ENCODE assay signal across 19 cellular contexts in the genomic region with DNA sequence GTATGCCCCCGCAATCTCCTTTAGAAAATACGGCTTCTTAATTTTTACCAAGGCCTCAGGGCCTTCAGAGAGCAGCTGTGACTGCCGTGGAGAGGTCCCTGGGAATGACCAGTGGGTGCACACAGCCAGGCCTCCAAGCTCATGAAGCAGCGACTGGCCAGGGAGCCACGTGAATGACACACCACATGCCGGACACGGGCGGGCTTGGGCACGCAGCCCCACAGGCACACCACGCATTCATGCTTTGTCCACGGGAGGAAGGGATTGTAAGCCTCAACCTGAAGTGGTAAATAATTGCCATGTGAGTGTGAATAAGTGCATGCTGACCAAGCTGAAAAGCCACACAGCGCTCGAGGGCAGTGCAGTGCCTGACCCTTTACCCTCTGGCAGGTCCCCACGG.
DNase-seq lines count a peak whose midpoint lies in the region; ATAC-seq and TF ChIP-seq lines count a peak whose summit lies in the region.
"Had no signal": no experiment of that assay in that cellular context is flagged by ENCODE, and none has a peak within 500 bp of the region (broad histone marks: within the 10 kb centered on the region; RNA-seq: fewer than 3 reads in every experiment).

No MANE protein-coding gene starts in this region.

- H3K4me2 ChIP-seq in neural progenitor cell (no peak overlapping the region), mammary epithelial cell (ENCODE audit: insufficient read depth, low read depth, low read length) (no peak overlapping the region), hepatocyte (no peak overlapping the region)

- peak; percentile 12 for DNase-seq in activated CD8-positive, alpha-beta memory T cell treated with anti-CD3 and anti-CD28 coated beads, Interleukin-2, amount 10 ng/mL, durations not matched to agents 7 days and 5 days
- DNase-seq in activated CD8-positive, alpha-beta memory T cell treated with anti-CD3 and anti-CD28 coated beads, Interleukin-2, amount 50 U/mL, for 4 hours: no peak
- no peak for DNase-seq in glutamatergic neuron
- no peak for DNase-seq in neural progenitor cell (ENCODE audit: low spot score)
- DNase-seq in mammary epithelial cell: no peak
- no peak for DNase-seq in hepatocyte (ENCODE audit: low spot score)
- DNase-seq: 8988T; Calu3; NCI-H1105; NCI-H2081 treated with DMSO at 0.1 percent for 48 hours; NCI-H510A; NCI-H748 treated with DMSO at 0.1 percent for 48 hours; NK-92 treated with Interleukin-12 subunit alpha and Interleukin-12 subunit beta, amount 100 ng/mL, for 24 hours had no signal

- no peaks in the 10 kb centered on the region for H3K4me1 ChIP-seq in neural progenitor cell
- H3K4me1 ChIP-seq in mammary epithelial cell (ENCODE audit: insufficient read depth, low read length): no peaks in the 10 kb centered on the region
- no peaks in the 10 kb centered on the region for H3K4me1 ChIP-seq in hepatocyte (ENCODE audit: insufficient read depth)

- no peak overlapping the region for H3K4me3 Mint-ChIP-seq in activated CD8-positive, alpha-beta memory T cell treated with anti-CD3 and anti-CD28 coated beads, Interleukin-2, amount 10 ng/mL, durations not matched to agents 7 days and 5 days
- H3K4me3 Mint-ChIP-seq in glutamatergic neuron (ENCODE audit: unreplicated experiment) (peak overlapping the region; percentile 72), neural progenitor cell (peak overlapping the region; percentile 2)
- H3K4me3 Mint-ChIP-seq: CD8-positive, alpha-beta T cell had no signal

- H3K27ac Mint-ChIP-seq in activated CD8-positive, alpha-beta memory T cell treated with anti-CD3 and anti-CD28 coated beads, Interleukin-2, amount 10 ng/mL, durations not matched to agents 7 days and 5 days: no peak overlapping the region
- H3K27ac Mint-ChIP-seq in glutamatergic neuron (ENCODE audit: unreplicated experiment) (peak overlapping the region; percentile 41), neural progenitor cell (peak overlapping the region; percentile 95)
- H3K27ac Mint-ChIP-seq: CD8-positive, alpha-beta T cell had no signal

- H3K27ac ChIP-seq in neural progenitor cell (no peak overlapping the region), temporal lobe (ENCODE audit: low read depth, low read length) (peak overlapping the region; percentile 41), mammary epithelial cell (ENCODE audit: insufficient read depth, low read depth, low read length) (no peak overlapping the region), hepatocyte (no peak overlapping the region)

- H3K9me3 ChIP-seq in neural progenitor cell (ENCODE audit: low read depth): no peaks in the 10 kb centered on the region
- no peaks in the 10 kb centered on the region for H3K9me3 ChIP-seq in mammary epithelial cell (replicated peaks; ENCODE audit: insufficient read depth, low read length)
- H3K9me3 ChIP-seq in hepatocyte (ENCODE audit: low read depth): no peaks in the 10 kb centered on the region
- H3K9me3 ChIP-seq: BE2C had no signal

- H3K36me3 Mint-ChIP-seq in activated CD8-positive, alpha-beta memory T cell treated with anti-CD3 and anti-CD28 coated beads, Interleukin-2, amount 10 ng/mL, durations not matched to agents 7 days and 5 days: peaks cover 26% of the 10 kb centered on the region
- no peaks in the 10 kb centered on the region for H3K36me3 Mint-ChIP-seq in glutamatergic neuron (ENCODE audit: unreplicated experiment)
- peaks cover 11% of the 10 kb centered on the region for H3K36me3 Mint-ChIP-seq in neural progenitor cell

- H4K20me1 ChIP-seq in neural progenitor cell (ENCODE audit: low read depth) (peaks cover 59% of the 10 kb centered on the region), mammary epithelial cell (ENCODE audit: insufficient read depth, low read length) (no peaks in the 10 kb centered on the region), hepatocyte (ENCODE audit: insufficient read depth, poor library complexity, severe bottlenecking) (no peaks in the 10 kb centered on the region)

- H3K4me3 ChIP-seq in neural progenitor cell (no peak overlapping the region), mammary epithelial cell (replicated peaks in 1 of 3; ENCODE audit: insufficient read depth in 1 of 3, low read depth in 2 of 3, low read length in 3 of 3) (no peak overlapping the region), hepatocyte (no peak overlapping the region)
- H3K4me3 ChIP-seq: K562 had no signal

- H2AFZ ChIP-seq in neural progenitor cell (replicated peaks) (no peak overlapping the region), mammary epithelial cell (ENCODE audit: low read depth, low read length) (no peak overlapping the region), hepatocyte (no peak overlapping the region)

- no peaks in the 10 kb centered on the region for H3K9me3 Mint-ChIP-seq in activated CD8-positive, alpha-beta memory T cell treated with anti-CD3 and anti-CD28 coated beads, Interleukin-2, amount 10 ng/mL, durations not matched to agents 7 days and 5 days (ENCODE audit: low read depth)
- H3K9me3 Mint-ChIP-seq in glutamatergic neuron (ENCODE audit: unreplicated experiment) (peaks cover 2% of the 10 kb centered on the region), neural progenitor cell (no peaks in the 10 kb centered on the region)
- H3K9me3 Mint-ChIP-seq: CD8-positive, alpha-beta T cell had no signal

- no peaks in the 10 kb centered on the region for H3F3A ChIP-seq in neural progenitor cell (ENCODE audit: low read depth)

- H3K9ac ChIP-seq in neural progenitor cell (no peak overlapping the region), mammary epithelial cell (ENCODE audit: insufficient read depth, low read length) (no peak overlapping the region)

- CTCF ChIA-PET in activated CD8-positive, alpha-beta memory T cell treated with anti-CD3 and anti-CD28 coated beads, Interleukin-2, amount 10 ng/mL, durations not matched to agents 7 days and 5 days (lab: Charles Lee): no interaction called here
- CTCF ChIA-PET in mammary epithelial cell (lab: Charles Lee; ENCODE audit: low non-redundant PET): no interaction called here

- BruUV-seq in mammary epithelial cell (replicated peaks; lab: Mats Ljungman, UMichigan): no TSS peak

- dilution Hi-C loops in mammary epithelial cell (cut with HindIII; ENCODE audit: low sequenced_read_pairs): no loop called here

- no peaks in the 10 kb centered on the region for H3K4me1 Mint-ChIP-seq in activated CD8-positive, alpha-beta memory T cell treated with anti-CD3 and anti-CD28 coated beads, Interleukin-2, amount 10 ng/mL, durations not matched to agents 7 days and 5 days
- H3K4me1 Mint-ChIP-seq in glutamatergic neuron (ENCODE audit: low read depth, unreplicated experiment) (peaks cover 24% of the 10 kb centered on the region), neural progenitor cell (peaks cover 36% of the 10 kb centered on the region)

- WGBS in mammary epithelial cell (ENCODE audit: low coverage, missing lambda C conversion rate): 76% methylated on average over 14 of the region's 14 CpGs
- whole genome bisulfite sequencing in hepatocyte (ENCODE audit: low lambda C conversion rate, missing lambda C conversion rate): 96% methylated on average over 13 of the region's 14 CpGs

- intact Hi-C loops in mammary epithelial cell (cut with micrococcal nuclease): no loop called here

- TF ChIP-seq CTCF in glutamatergic neuron (IDR thresholded peaks at IDR 0.05; ENCODE audit: partially characterized antibody, unreplicated experiment): no peak
- no peak for TF ChIP-seq CTCF in neural progenitor cell (IDR thresholded peaks at IDR 0.05)
- TF ChIP-seq CTCF in mammary epithelial cell (conservative IDR thresholded peaks at IDR 0.05 in 1 of 2, IDR thresholded peaks at IDR 0.05 in 1 of 2; ENCODE audit: extremely low read depth in 1 of 2, insufficient read depth in 1 of 2, low read depth in 1 of 2, low read length in 2 of 2): no peak
- no peak for TF ChIP-seq CTCF in hepatocyte (IDR thresholded peaks at IDR 0.05; ENCODE audit: poor library complexity)

- H3K79me2 ChIP-seq in neural progenitor cell (ENCODE audit: low read depth) (no peaks in the 10 kb centered on the region), mammary epithelial cell (ENCODE audit: insufficient read depth, low read length) (no peaks in the 10 kb centered on the region), hepatocyte (no peaks in the 10 kb centered on the region)

- H3K27me3 Mint-ChIP-seq in activated CD8-positive, alpha-beta memory T cell treated with anti-CD3 and anti-CD28 coated beads, Interleukin-2, amount 10 ng/mL, durations not matched to agents 7 days and 5 days: no peaks in the 10 kb centered on the region
- peaks cover 4% of the 10 kb centered on the region for H3K27me3 Mint-ChIP-seq in glutamatergic neuron (ENCODE audit: unreplicated experiment)
- peaks cover 8% of the 10 kb centered on the region for H3K27me3 Mint-ChIP-seq in neural progenitor cell (ENCODE audit: insufficient read depth, low read depth)

- H3K27me3 ChIP-seq in neural progenitor cell (peaks cover 37% of the 10 kb centered on the region), mammary epithelial cell (ENCODE audit: insufficient read depth, low read length) (no peaks in the 10 kb centered on the region), hepatocyte (no peaks in the 10 kb centered on the region)
- H3K27me3 ChIP-seq: BE2C had no signal

- no peaks in the 10 kb centered on the region for H3K36me3 ChIP-seq in neural progenitor cell
- no peaks in the 10 kb centered on the region for H3K36me3 ChIP-seq in mammary epithelial cell (ENCODE audit: insufficient read depth, low read length)
- H3K36me3 ChIP-seq in hepatocyte (replicated peaks; ENCODE audit: insufficient read depth, low read depth): no peaks in the 10 kb centered on the region
- H3K36me3 ChIP-seq: BE2C had no signal

- in situ Hi-C loops in mammary epithelial cell (cut with MboI; ENCODE audit: low sequenced_read_pairs in 2 of 2): no loop called here

- no peak for ATAC-seq in activated CD8-positive, alpha-beta memory T cell treated with anti-CD3 and anti-CD28 coated beads, Interleukin-2, amount 10 ng/mL, durations not matched to agents 7 days and 5 days
- no peak for ATAC-seq in HG03460 (IDR thresholded peaks at IDR 0.05; ENCODE audit: unreplicated experiment)
- ATAC-seq: CD8-positive, alpha-beta T cell; K562; Right ventricle myocardium inferior had no signal

- no peaks in the 10 kb centered on the region for H3K9me2 ChIP-seq in hepatocyte (replicated peaks; ENCODE audit: insufficient read depth)
